In the genomic region with DNA sequence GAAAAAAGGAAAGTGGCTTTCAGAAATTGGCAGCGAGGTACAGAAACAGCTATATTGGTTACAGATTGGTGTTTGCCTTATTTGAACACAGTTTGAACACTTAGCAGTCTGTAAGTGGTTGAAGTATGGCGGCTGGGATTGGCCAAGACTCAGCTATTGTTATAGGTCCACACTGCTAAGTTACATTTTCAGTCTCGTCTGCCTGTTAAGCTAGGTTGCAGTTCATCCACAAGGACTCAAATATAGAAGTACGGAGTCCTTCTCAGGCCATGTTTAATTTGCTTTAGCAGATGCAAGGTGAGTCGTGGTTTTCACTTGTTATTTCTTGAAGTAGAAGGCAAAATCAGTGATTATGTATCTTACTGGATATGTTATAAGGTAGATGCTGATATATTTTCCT, we compare ENCODE assay signal across 27 cellular contexts.
"Had no signal": no experiment of that assay in that cellular context is flagged by ENCODE, and none has a peak within 500 bp of the region (broad histone marks: within the 10 kb centered on the region; RNA-seq: fewer than 3 reads in every experiment).

No MANE protein-coding gene starts in this region.

- H3K27ac ChIP-seq: coronary artery, dorsolateral prefrontal cortex, epithelial cell of prostate, esophagus squamous epithelium, gastrocnemius medialis, heart right ventricle, left lung, lower lobe of right lung had no signal

- ATAC-seq: effector memory CD8-positive, alpha-beta T cell; esophagus mucosa; gastrocnemius medialis; heart right ventricle; left cardiac atrium; left lung; left ventricle myocardium superior; lower lobe of right lung; mucosa of descending colon had no signal

- H3K4me3 ChIP-seq: coronary artery, dorsolateral prefrontal cortex, esophagus squamous epithelium, gastrocnemius medialis, heart right ventricle, left lung, lower lobe of right lung, mucosa of descending colon had no signal

- FAIRE-seq: colon, endometrium, islet of Langerhans, keratinocyte had no signal

- DNase-seq: dermis blood vessel endothelial cell; dorsolateral prefrontal cortex; effector CD4-positive, alpha-beta T cell; effector memory CD8-positive, alpha-beta T cell; endodermal cell; erythroblast; esophagus squamous epithelium; foreskin fibroblast; foreskin melanocyte; gastrocnemius medialis; glutamatergic neuron; head of caudate nucleus; heart right ventricle; hippocampal formation; left cardiac atrium; left lung; left ventricle myocardium superior; lower lobe of right lung; mesenchymal stem cell; mucosa of descending colon had no signal

- H3K36me3 ChIP-seq: esophagus squamous epithelium, gastrocnemius medialis, heart right ventricle, left lung, lower lobe of right lung had no signal

- H3K27me3 ChIP-seq: dorsolateral prefrontal cortex, esophagus squamous epithelium, gastrocnemius medialis, heart right ventricle, left lung had no signal

- H3K4me1 ChIP-seq: esophagus squamous epithelium, gastrocnemius medialis, heart right ventricle, left lung, lower lobe of right lung had no signal

- H3K9me3 ChIP-seq: esophagus squamous epithelium, gastrocnemius medialis, lower lobe of right lung, mucosa of descending colon had no signal
